In the genomic region with DNA sequence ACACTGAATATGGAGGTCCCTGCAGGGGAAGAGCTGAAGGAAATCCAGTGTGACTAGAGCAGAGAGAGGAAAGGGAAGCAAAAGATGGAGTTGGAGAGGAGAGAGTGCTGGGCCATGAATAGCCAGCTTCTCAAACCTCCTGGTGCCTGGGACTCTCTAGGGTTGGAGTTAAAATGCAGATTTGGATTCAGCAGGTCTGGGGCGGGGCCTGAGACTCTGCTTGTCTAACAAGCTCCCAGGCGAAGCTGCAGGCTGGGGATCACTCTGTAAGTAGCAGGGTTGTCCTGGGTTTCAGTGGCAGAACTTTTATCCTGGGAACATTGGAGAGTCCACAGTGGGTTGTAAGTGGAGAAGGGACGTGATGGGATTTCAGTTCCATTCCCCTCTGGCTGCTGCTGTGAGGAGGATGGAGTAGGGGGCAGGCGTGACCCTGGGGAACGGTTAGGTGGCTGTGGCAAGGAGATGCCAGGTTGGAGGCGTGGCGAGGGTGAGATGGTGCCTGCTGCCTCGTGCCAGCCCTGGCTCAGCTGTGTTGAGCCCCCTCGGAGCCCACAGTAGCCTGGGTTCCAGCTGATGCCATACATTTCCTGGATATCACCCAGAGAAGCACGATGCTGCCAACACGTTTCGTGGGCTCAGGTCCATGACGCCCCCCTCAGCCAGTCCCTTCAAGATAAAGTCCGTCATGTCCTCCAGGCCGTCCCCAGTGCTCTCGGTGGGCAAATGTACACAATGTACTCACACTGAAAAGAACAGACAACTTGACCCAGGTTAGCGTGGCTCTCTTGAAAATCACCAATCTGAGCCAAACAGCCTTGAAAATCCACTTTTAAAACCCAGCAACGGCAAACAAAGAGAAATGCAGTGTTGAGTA, we compare ENCODE assay signal across 27 cellular contexts.
DNase-seq lines count a peak whose midpoint lies in the region; ATAC-seq, FAIRE-seq and TF ChIP-seq lines count a peak whose summit lies in the region.
"Had no signal": no experiment of that assay in that cellular context is flagged by ENCODE, and none has a peak within 500 bp of the region (broad histone marks: within the 10 kb centered on the region; RNA-seq: fewer than 3 reads in every experiment).

No MANE protein-coding gene starts in this region.

- H3K79me2 ChIP-seq in H9 (ENCODE audit: insufficient read depth, low read length) (no peaks in the 10 kb centered on the region), MM.1S (ENCODE audit: low read length) (no peaks in the 10 kb centered on the region)

- no peak overlapping the region for H2BK5ac ChIP-seq in H9 (ENCODE audit: insufficient read length, low read length)

- no peak for FAIRE-seq in kidney (lab: Jason Lieb, UNC)
- FAIRE-seq: colon, GM19239, H54, RCC 7860 had no signal

- H3K18ac ChIP-seq in H9 (ENCODE audit: insufficient read length, low read depth, low read length): no peak overlapping the region

- no peak overlapping the region for H2BK12ac ChIP-seq in H9 (ENCODE audit: insufficient read length, low read depth, low read length)

- H3F3A ChIP-seq in MM.1S (ENCODE audit: insufficient read depth, low read length): no peaks in the 10 kb centered on the region

- H4K91ac ChIP-seq in H9 (ENCODE audit: insufficient read length, low read depth, low read length): no peak overlapping the region

- peaks cover 5 to 6% of the 10 kb centered on the region in 2 experiments for H3K4me1 Mint-ChIP-seq in H9
- H3K4me1 Mint-ChIP-seq: stimulated activated naive CD8-positive, alpha-beta T cell treated with anti-CD3 and anti-CD28 coated beads, Interleukin-15, amount 100 ng/mL, for 72 hours had no signal

- no peak overlapping the region for H3T11ph ChIP-seq in H9 (ENCODE audit: low read length)

- no peak overlapping the region for H2BK15ac ChIP-seq in H9 (ENCODE audit: low read depth, low read length)

- no peak overlapping the region for H3K9ac ChIP-seq in H9 (ENCODE audit: extremely low read depth, insufficient read length, low read length)
- H3K9ac ChIP-seq in kidney (ENCODE audit: low read length in 2 of 2): no peak overlapping the region
- peak overlapping the region in 1 of 2 donors; percentile 36 for H3K9ac ChIP-seq in stomach smooth muscle (ENCODE audit: low read length in 2 of 2)
- no peak overlapping the region for H3K9ac ChIP-seq in MM.1S (ENCODE audit: low read length)

- intact Hi-C loops in kidney (cut with DNase I): no loop called here

- TF ChIP-seq CTCF in H9 (conservative IDR thresholded peaks at IDR 0.05) (no peak), kidney (IDR thresholded peaks at IDR 0.05; ENCODE audit: borderline replicate concordance, extremely low read depth, insufficient read depth) (no peak), MM.1S (IDR thresholded peaks at IDR 0.05; ENCODE audit: low read length) (no peak)

- H3K27me3 Mint-ChIP-seq in H9 (ENCODE audit: low read depth): no peaks in the 10 kb centered on the region
- H3K27me3 Mint-ChIP-seq: IgD-negative memory B cell; memory B cell; stimulated activated naive CD8-positive, alpha-beta T cell treated with anti-CD3 and anti-CD28 coated beads, Interleukin-15, amount 100 ng/mL, for 72 hours had no signal

- no peak overlapping the region for H2BK120ac ChIP-seq in H9 (ENCODE audit: low read depth, low read length, poor library complexity, severe bottlenecking)

- H3K79me1 ChIP-seq in H9 (ENCODE audit: insufficient read depth, low read depth, low read length, poor library complexity, severe bottlenecking): no peaks in the 10 kb centered on the region

- H2AK5ac ChIP-seq in H9 (ENCODE audit: insufficient read length, low read length): no peak overlapping the region

- H3K14ac ChIP-seq in H9 (ENCODE audit: insufficient read depth, low read length): no peak overlapping the region

- H4K5ac ChIP-seq in H9 (ENCODE audit: insufficient read length, low read depth, low read length): no peak overlapping the region

- no peak overlapping the region for H3K27ac ChIP-seq in H9 (ENCODE audit: insufficient read length, low read depth, low read length)
- H3K27ac ChIP-seq in SJCRH30: peak overlapping the region; percentile 57
- no peak overlapping the region for H3K27ac ChIP-seq in kidney (ENCODE audit: low read depth in 2 of 2, low read length in 2 of 2)
- peak overlapping the region; percentile 58 for H3K27ac ChIP-seq in stomach smooth muscle (ENCODE audit: low read length)
- H3K27ac ChIP-seq in MM.1S (ENCODE audit: low read length): no peak overlapping the region
- H3K27ac ChIP-seq: brain microvascular endothelial cell had no signal

- H2BK20ac ChIP-seq in H9 (ENCODE audit: low read depth, low read length, poor library complexity, severe bottlenecking): no peak overlapping the region

- H3K36me3 ChIP-seq in SJCRH30: no peaks in the 10 kb centered on the region
- peaks cover 33 to 52% of the 10 kb centered on the region in 2 donors for H3K36me3 ChIP-seq in kidney (ENCODE audit: control insufficient read depth in 1 of 2, insufficient read depth in 2 of 2, low read length in 2 of 2)
- peaks cover 48 to 53% of the 10 kb centered on the region in 2 donors for H3K36me3 ChIP-seq in stomach smooth muscle (ENCODE audit: control insufficient read depth in 2 of 2, insufficient read depth in 2 of 2, low read length in 2 of 2)
- no peaks in the 10 kb centered on the region for H3K36me3 ChIP-seq in MM.1S (replicated peaks; ENCODE audit: insufficient read depth, low read length)

- H3K27ac Mint-ChIP-seq in H9: peak overlapping the region in 2 of 3 experiments; percentile 65 to 83; a peak in 3 of 7 replicates
- H3K27ac Mint-ChIP-seq: memory B cell had no signal

- H3K9me3 Mint-ChIP-seq in H9: no peaks in the 10 kb centered on the region
- H3K9me3 Mint-ChIP-seq: IgD-negative memory B cell; memory B cell; stimulated activated naive CD8-positive, alpha-beta T cell treated with anti-CD3 and anti-CD28 coated beads, Interleukin-15, amount 100 ng/mL, for 72 hours had no signal

- no peak for ATAC-seq in GM18517 (IDR thresholded peaks at IDR 0.05; ENCODE audit: unreplicated experiment)
- ATAC-seq: activated CD4-positive, CD25-positive, alpha-beta regulatory T cell treated with anti-CD3 and anti-CD28 coated beads, Interleukin-2, amount 50 U/mL, for 24 hours; stimulated activated naive CD8-positive, alpha-beta T cell treated with anti-CD3 and anti-CD28 coated beads, Interleukin-15, amount 100 ng/mL, for 72 hours had no signal

- no peak overlapping the region for H3K23ac ChIP-seq in H9 (ENCODE audit: insufficient read length, low read depth, low read length)

- H3K4me3 ChIP-seq in SJCRH30 (no peak overlapping the region), kidney (ENCODE audit: low read length in 2 of 2) (no peak overlapping the region), stomach smooth muscle (ENCODE audit: low read length in 2 of 2) (peak overlapping the region in 1 of 2 donors; percentile 3), MM.1S (ENCODE audit: low read length) (no peak overlapping the region)

- H4K8ac ChIP-seq in H9 (replicated peaks; ENCODE audit: insufficient read length, low read depth, low read length): no peak overlapping the region

- H4K20me1 ChIP-seq in H9 (ENCODE audit: control insufficient read depth, insufficient read depth, insufficient read length): no peaks in the 10 kb centered on the region
- H4K20me1 ChIP-seq in MM.1S (ENCODE audit: insufficient read depth, low read length): no peaks in the 10 kb centered on the region

- H3K27me3 ChIP-seq in H9 (ENCODE audit: insufficient read depth, low read length): no peaks in the 10 kb centered on the region
- H3K27me3 ChIP-seq in SJCRH30: no peaks in the 10 kb centered on the region
- H3K27me3 ChIP-seq in stomach smooth muscle (ENCODE audit: control insufficient read depth in 1 of 2, insufficient read depth in 2 of 2, low read length in 2 of 2): no peaks in the 10 kb centered on the region
- H3K27me3 ChIP-seq in MM.1S (replicated peaks; ENCODE audit: insufficient read depth, low read length): no peaks in the 10 kb centered on the region
- H3K27me3 ChIP-seq: brain microvascular endothelial cell had no signal

- no peak overlapping the region for H3K4ac ChIP-seq in H9 (ENCODE audit: low read depth, low read length)

- H3K56ac ChIP-seq in H9 (ENCODE audit: insufficient read length, low read depth, low read length): no peak overlapping the region

- no peak overlapping the region for H3K4me3 Mint-ChIP-seq in H9
- H3K4me3 Mint-ChIP-seq: IgD-negative memory B cell; memory B cell; stimulated activated naive CD8-positive, alpha-beta T cell treated with anti-CD3 and anti-CD28 coated beads, Interleukin-15, amount 100 ng/mL, for 72 hours had no signal

- no peak for DNase-seq in H9
- no peak for DNase-seq in SJCRH30
- peak; percentile 37 for DNase-seq in kidney
- DNase-seq in activated CD8-positive, alpha-beta memory T cell treated with anti-CD3 and anti-CD28 coated beads for 24 hours: no peak
- no peak for DNase-seq in MM.1S
- DNase-seq: activated T-cell treated with anti-CD3 and anti-CD28 coated beads, Interleukin-2, amount 50 U/mL, for 1 hour; brain microvascular endothelial cell; C1 segment of cervical spinal cord; DMS79; effector memory CD4-positive, alpha-beta T cell; GF-D8; NCI-H1417; NCI-H2081 treated with DMSO at 0.1 percent for 48 hours; NCI-H226; NCI-H748 treated with DMSO at 0.1 percent for 48 hours; stimulated activated naive CD8-positive, alpha-beta T cell treated with anti-CD3 and anti-CD28 coated beads, Interleukin-15, amount 100 ng/mL, for 72 hours; T-helper 1 cell; trophoblast cell had no signal

- H3K9me3 ChIP-seq in H9 (ENCODE audit: control insufficient read depth, low read depth, low read length) (no peaks in the 10 kb centered on the region), SJCRH30 (replicated peaks) (no peaks in the 10 kb centered on the region), kidney (ENCODE audit: control insufficient read depth in 1 of 2, low read length in 2 of 2) (no peaks in the 10 kb centered on the region), stomach smooth muscle (ENCODE audit: control insufficient read depth in 2 of 2, low read length in 2 of 2) (no peaks in the 10 kb centered on the region), MM.1S (replicated peaks; ENCODE audit: insufficient read depth, low read length) (no peaks in the 10 kb centered on the region)

- H3K4me1 ChIP-seq in H9 (ENCODE audit: insufficient read depth, low read length) (no peaks in the 10 kb centered on the region), SJCRH30 (peaks cover 48% of the 10 kb centered on the region), kidney (ENCODE audit: control insufficient read depth in 1 of 2, insufficient read depth in 1 of 2, low read depth in 1 of 2, low read length in 2 of 2) (no peaks in the 10 kb centered on the region), stomach smooth muscle (ENCODE audit: control insufficient read depth, insufficient read depth, low read length) (peaks cover 49% of the 10 kb centered on the region), MM.1S (ENCODE audit: low read length) (no peaks in the 10 kb centered on the region)

- peaks cover 15 to 48% (median 48%) of the 10 kb centered on the region in 3 experiments for H3K36me3 Mint-ChIP-seq in H9 (ENCODE audit: insufficient read depth in 1 of 3, low read depth in 3 of 3)

- H2AFZ ChIP-seq in H9 (ENCODE audit: low read length): no peak overlapping the region
- H2AFZ ChIP-seq in MM.1S (ENCODE audit: low read length): no peak overlapping the region

- WGBS in H9 (ENCODE audit: extremely low coverage, insufficient read length, low lambda C conversion rate): no CpG with 5 or more reads among the region's 18 CpGs

- H3K23me2 ChIP-seq in H9 (ENCODE audit: insufficient read length, low read depth, low read length, poor library complexity, severe bottlenecking): no peaks in the 10 kb centered on the region

- H3K9me2 ChIP-seq in MM.1S (replicated peaks; ENCODE audit: insufficient read depth, low read length): no peaks in the 10 kb centered on the region

- no peak overlapping the region for H3K4me2 ChIP-seq in H9 (ENCODE audit: insufficient read depth, insufficient read length, low read length)
- no peak overlapping the region for H3K4me2 ChIP-seq in MM.1S (ENCODE audit: low read depth, low read length)

Comparison
In these comparisons a context has a peak if more than half of its experiments do, and no peak if none do; other contexts are left out.
1. H3K27ac ChIP-seq: peak in SJCRH30 (single experiment) and stomach smooth muscle (single experiment); none in H9 (single experiment), kidney (0 of 2) and MM.1S (single experiment).